Comparison of ENCODE assay signal across 17 cellular contexts in the genomic region with DNA sequence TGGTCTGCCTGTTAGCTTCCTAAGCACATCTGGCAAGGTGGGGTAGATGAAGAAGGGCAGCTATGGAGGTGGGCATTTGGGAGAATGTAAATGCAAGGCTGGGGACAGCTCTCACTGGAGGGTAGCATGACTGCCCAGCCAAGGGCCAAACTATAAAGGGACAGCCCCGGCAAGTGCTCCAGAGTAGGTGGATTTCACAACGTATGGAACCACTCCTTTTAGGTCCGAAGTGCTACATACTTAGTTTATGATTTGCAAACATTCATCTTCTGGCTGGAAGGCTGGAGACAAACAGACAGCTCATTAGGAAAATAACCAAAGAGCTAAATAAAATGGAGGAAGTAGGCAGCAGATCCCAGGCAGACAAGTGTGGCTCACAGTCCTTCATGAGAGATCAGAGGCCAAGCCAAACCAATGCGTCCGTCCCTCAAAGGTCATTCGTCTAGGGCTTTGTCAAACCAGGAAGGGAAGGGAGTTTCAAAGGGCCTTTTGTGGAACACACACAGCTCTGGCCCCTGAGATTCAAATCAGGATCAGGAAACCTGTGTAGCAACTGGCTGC. TPM values are rescaled to one million over a fixed set of nuclear protein-coding genes. Genes with fewer than 3 reads are reported as not detected.
DNase-seq lines count a peak whose midpoint lies in the region; ATAC-seq and TF ChIP-seq lines count a peak whose summit lies in the region.
"Had no signal": no experiment of that assay in that cellular context is flagged by ENCODE, and none has a peak within 500 bp of the region (broad histone marks: within the 10 kb centered on the region; RNA-seq: fewer than 3 reads in every experiment).

No MANE protein-coding gene starts in this region.

- whole genome bisulfite sequencing in mammary epithelial cell (ENCODE audit: low coverage, missing lambda C conversion rate), result 100% methylated on average over 6 of the region's 6 CpGs

- CTCF ChIA-PET in MCF 10A (lab: Yijun Ruan, JAX), result interaction anchor here (0.6 to 6.8 kb wide), 5 partner anchors 25 to 480 kb away, joined by 3 to 57 read pairs (median 3); no protein-coding TSS in a partner anchor
- CTCF ChIA-PET in mammary epithelial cell (lab: Charles Lee; ENCODE audit: low non-redundant PET), result no interaction called here
- CTCF ChIA-PET in activated CD8-positive, alpha-beta T cell treated with anti-CD3 and anti-CD28 coated beads, Interleukin-2, amount 10 ng/mL, durations not matched to agents 7 days and 5 days (lab: Charles Lee), result interaction anchor here (0.9 to 1.6 kb wide), 6 partner anchors 18 to 736 kb away, joined by 3 to 5 read pairs (median 4); no protein-coding TSS in a partner anchor

- dilution Hi-C loops in mammary epithelial cell (cut with HindIII; ENCODE audit: low sequenced_read_pairs), result loop anchor here (5.0 kb wide), 1 partner anchor 472 kb away; no protein-coding TSS in a partner anchor

- POLR2A ChIA-PET in MCF 10A (lab: Yijun Ruan, JAX), result interaction anchor here (0.7 to 7.5 kb wide), 5 partner anchors 44 to 472 kb away, joined by 3 to 113 read pairs (median 4); a partner anchor contains a TSS
- POLR2A ChIA-PET in activated CD8-positive, alpha-beta T cell treated with anti-CD3 and anti-CD28 coated beads, Interleukin-2, amount 10 ng/mL, durations not matched to agents 7 days and 5 days (lab: Charles Lee), result no interaction called here

- H3K4me2 ChIP-seq in mammary epithelial cell (ENCODE audit: insufficient read depth, low read depth, low read length), result no peak overlapping the region

- no peaks in the 10 kb centered on the region for H3K9me3 ChIP-seq in mammary epithelial cell (replicated peaks; ENCODE audit: insufficient read depth, low read length)
- H3K9me3 ChIP-seq in colonic mucosa, result no peaks in the 10 kb centered on the region
- H3K9me3 ChIP-seq in mucosa of descending colon, result no peaks in the 10 kb centered on the region
- H3K9me3 ChIP-seq: heart right ventricle, left ventricle myocardium inferior, neutrophil, suprapubic skin had no signal

- peaks cover 51% of the 10 kb centered on the region for H3K4me1 Mint-ChIP-seq in MCF 10A (ENCODE audit: insufficient read depth, unreplicated experiment)
- peaks cover 45% of the 10 kb centered on the region for H3K4me1 Mint-ChIP-seq in activated CD8-positive, alpha-beta T cell treated with anti-CD3 and anti-CD28 coated beads, Interleukin-2, amount 10 ng/mL, durations not matched to agents 7 days and 5 days (ENCODE audit: low read depth)

- no peaks in the 10 kb centered on the region for H3K79me2 ChIP-seq in mammary epithelial cell (ENCODE audit: insufficient read depth, low read length)

- H3K27ac Mint-ChIP-seq in MCF 10A (ENCODE audit: low read depth, unreplicated experiment), result peak overlapping the region; percentile 99
- no peak overlapping the region for H3K27ac Mint-ChIP-seq in activated CD8-positive, alpha-beta T cell treated with anti-CD3 and anti-CD28 coated beads, Interleukin-2, amount 10 ng/mL, durations not matched to agents 7 days and 5 days
- H3K27ac Mint-ChIP-seq: activated T-helper 2 cell treated with anti-CD3 and anti-CD28 coated beads, Interferon-gamma antibody, Interleukin-2, Interleukin-4, amounts not matched to agents 10 μg/mL and 5 μg/mL and 100 μg/mL, durations not matched to agents 14 hours and 24 hours and 36 hours; T-helper 17 cell had no signal

- no peaks in the 10 kb centered on the region for H3K9me3 Mint-ChIP-seq in MCF 10A (ENCODE audit: unreplicated experiment)
- H3K9me3 Mint-ChIP-seq in activated CD8-positive, alpha-beta T cell treated with anti-CD3 and anti-CD28 coated beads, Interleukin-2, amount 10 ng/mL, durations not matched to agents 7 days and 5 days (ENCODE audit: insufficient read depth), result peaks cover 6% of the 10 kb centered on the region

- no peak overlapping the region for H3K4me3 ChIP-seq in mammary epithelial cell (replicated peaks in 1 of 3; ENCODE audit: insufficient read depth in 1 of 3, low read depth in 2 of 3, low read length in 3 of 3)
- no peak overlapping the region for H3K4me3 ChIP-seq in colonic mucosa
- H3K4me3 ChIP-seq in mucosa of descending colon, result no peak overlapping the region
- H3K4me3 ChIP-seq: heart right ventricle, left ventricle myocardium inferior, suprapubic skin had no signal

- H3K36me3 ChIP-seq in mammary epithelial cell (ENCODE audit: insufficient read depth, low read length) (no peaks in the 10 kb centered on the region), colonic mucosa (no peaks in the 10 kb centered on the region), mucosa of descending colon (ENCODE audit: low read depth) (no peaks in the 10 kb centered on the region)
- H3K36me3 ChIP-seq: heart right ventricle, left ventricle myocardium inferior, neutrophil, suprapubic skin had no signal

- H3K27ac ChIP-seq in mammary epithelial cell (ENCODE audit: insufficient read depth, low read depth, low read length) (no peak overlapping the region), colonic mucosa (peak overlapping the region; percentile 71)
- H3K27ac ChIP-seq: left ventricle myocardium inferior, neutrophil, suprapubic skin had no signal

- H4K20me1 ChIP-seq in mammary epithelial cell (ENCODE audit: insufficient read depth, low read length), result no peaks in the 10 kb centered on the region

- TF ChIP-seq CTCF in MCF 10A (IDR thresholded peaks at IDR 0.05; ENCODE audit: unreplicated experiment) (no peak), mammary epithelial cell (conservative IDR thresholded peaks at IDR 0.05 in 1 of 2, IDR thresholded peaks at IDR 0.05 in 1 of 2; ENCODE audit: extremely low read depth in 1 of 2, insufficient read depth in 1 of 2, low read depth in 1 of 2, low read length in 2 of 2) (no peak), colonic mucosa (IDR thresholded peaks at IDR 0.05) (no peak), mucosa of descending colon (IDR thresholded peaks at IDR 0.05) (no peak)

- no peak overlapping the region for H3K4me3 Mint-ChIP-seq in MCF 10A (ENCODE audit: unreplicated experiment)
- H3K4me3 Mint-ChIP-seq in activated CD8-positive, alpha-beta T cell treated with anti-CD3 and anti-CD28 coated beads, Interleukin-2, amount 10 ng/mL, durations not matched to agents 7 days and 5 days, result no peak overlapping the region
- H3K4me3 Mint-ChIP-seq: T-helper 17 cell had no signal

- no peaks in the 10 kb centered on the region for H3K27me3 ChIP-seq in mammary epithelial cell (ENCODE audit: insufficient read depth, low read length)
- H3K27me3 ChIP-seq in colonic mucosa, result no peaks in the 10 kb centered on the region
- H3K27me3 ChIP-seq: heart right ventricle, suprapubic skin had no signal

- BruUV-seq in MCF 10A (replicated peaks; lab: Mats Ljungman, UMichigan) (no TSS peak), mammary epithelial cell (replicated peaks; lab: Mats Ljungman, UMichigan) (no TSS peak)

- H2AFZ ChIP-seq in mammary epithelial cell (ENCODE audit: low read depth, low read length), result no peak overlapping the region

- peaks cover 14% of the 10 kb centered on the region for H3K36me3 Mint-ChIP-seq in MCF 10A (ENCODE audit: insufficient read depth, unreplicated experiment)
- peaks cover 9% of the 10 kb centered on the region for H3K36me3 Mint-ChIP-seq in activated CD8-positive, alpha-beta T cell treated with anti-CD3 and anti-CD28 coated beads, Interleukin-2, amount 10 ng/mL, durations not matched to agents 7 days and 5 days (ENCODE audit: low read depth)

- no peaks in the 10 kb centered on the region for H3K27me3 Mint-ChIP-seq in MCF 10A (ENCODE audit: insufficient read depth, unreplicated experiment)
- H3K27me3 Mint-ChIP-seq in activated CD8-positive, alpha-beta T cell treated with anti-CD3 and anti-CD28 coated beads, Interleukin-2, amount 10 ng/mL, durations not matched to agents 7 days and 5 days (ENCODE audit: low read depth), result peaks cover 2% of the 10 kb centered on the region

- peak; percentile 94 for ATAC-seq in mucosa of descending colon
- no peak for ATAC-seq in activated CD8-positive, alpha-beta T cell treated with anti-CD3 and anti-CD28 coated beads, Interleukin-2, amount 10 ng/mL, durations not matched to agents 7 days and 5 days
- ATAC-seq: T-helper 17 cell had no signal

- H3K4me1 ChIP-seq in mammary epithelial cell (ENCODE audit: insufficient read depth, low read length), result peaks cover 7% of the 10 kb centered on the region
- no peaks in the 10 kb centered on the region for H3K4me1 ChIP-seq in colonic mucosa
- peaks cover 7% of the 10 kb centered on the region for H3K4me1 ChIP-seq in mucosa of descending colon (ENCODE audit: low read depth)

- in situ Hi-C loops in mammary epithelial cell (cut with MboI; ENCODE audit: low sequenced_read_pairs in 2 of 2), result loop anchor here in 1 of 2 donors (25.0 kb wide), 1 partner anchor 722 kb away; no protein-coding TSS in a partner anchor

- intact Hi-C loops in MCF 10A (cut with micrococcal nuclease), result no loop called here
- intact Hi-C loops in mammary epithelial cell (cut with micrococcal nuclease), result no loop called here
- intact Hi-C loops in colonic mucosa (cut with DNase I), result loop anchor here (5.0 kb wide), 1 partner anchor 97 kb away; a partner anchor contains a TSS
- intact Hi-C loops in mucosa of descending colon (cut with DNase I, micrococcal nuclease), result loop anchor here in 1 of 2 donors (5.0 kb wide), 1 partner anchor 472 kb away; no protein-coding TSS in a partner anchor

- H3K9ac ChIP-seq in mammary epithelial cell (ENCODE audit: insufficient read depth, low read length) (no peak overlapping the region), colonic mucosa (ENCODE audit: low read depth in 2 of 2, low read length in 2 of 2) (no peak overlapping the region)

- DNase-seq in MCF 10A (ENCODE audit: unreplicated experiment) (peak; percentile 52), mammary epithelial cell (no peak), colonic mucosa (peak; percentile 54), mucosa of descending colon (peak in 2 of 3 donors; percentile 54 to 58), A172 (ENCODE audit: low spot score) (no peak), AG20443 (ENCODE audit: low spot score) (no peak)
- DNase-seq in stimulated activated CD8-positive, alpha-beta memory T cell treated with anti-CD3 and anti-CD28 coated beads, Interleukin-4, amount 100 ng/mL, for 48 hours, result no peak
- no peak for DNase-seq in activated CD8-positive, alpha-beta T cell treated with anti-CD3 and anti-CD28 coated beads, Interleukin-2, amount 10 ng/mL, durations not matched to agents 7 days and 5 days
- DNase-seq: activated CD4-positive, alpha-beta T cell treated with anti-CD3 and anti-CD28 coated beads for 4 hours; heart right ventricle; left ventricle myocardium inferior; NCI-H1417; NCI-H524 treated with DMSO at 0.1 percent for 48 hours; T-helper 17 cell had no signal

RNA-seq across cellular contexts. Expression of a gene that starts 42.5 kb away (rescaled TPM):
- total RNA-seq in MCF 10A (2022), result 41.4 and 59.2 TPM in 2 replicates
- 1 to 10 TPM; 3.5 to 8.3 TPM for total RNA-seq in mammary epithelial cell
- polyA plus RNA-seq in mammary epithelial cell, result 8.4 TPM
- not detected for polyA minus RNA-seq in mammary epithelial cell
- total RNA-seq in colonic mucosa, result 10 to 100 TPM; 52.8 to 89.6 TPM
- 10 to 100 TPM; 40.6 to 90.5 (median 65.5) TPM for total RNA-seq in mucosa of descending colon
- total RNA-seq in A172 (2014; rRNA removed; shearing (Covaris generic)), result 54.3 and 63.6 TPM in 2 replicates
- 10 to 100 TPM; 65.4 to 67.4 TPM for total RNA-seq in activated CD8-positive, alpha-beta T cell treated with anti-CD3 and anti-CD28 coated beads, Interleukin-2, amount 10 ng/mL, durations not matched to agents 7 days and 5 days

Comparison
In these comparisons a context has a peak if more than half of its experiments do, and no peak if none do; other contexts are left out.
1. DNase-seq: peak in MCF 10A (single experiment), colonic mucosa (single experiment) and mucosa of descending colon (2 of 3); none in mammary epithelial cell (single experiment), stimulated activated CD8-positive, alpha-beta memory T cell treated with anti-CD3 and anti-CD28 coated beads, Interleukin-4, amount 100 ng/mL, for 48 hours (single experiment), A172 (single experiment), activated CD8-positive, alpha-beta T cell treated with anti-CD3 and anti-CD28 coated beads, Interleukin-2, amount 10 ng/mL, durations not matched to agents 7 days and 5 days (single experiment) and AG20443 (single experiment).